In the genomic region with DNA sequence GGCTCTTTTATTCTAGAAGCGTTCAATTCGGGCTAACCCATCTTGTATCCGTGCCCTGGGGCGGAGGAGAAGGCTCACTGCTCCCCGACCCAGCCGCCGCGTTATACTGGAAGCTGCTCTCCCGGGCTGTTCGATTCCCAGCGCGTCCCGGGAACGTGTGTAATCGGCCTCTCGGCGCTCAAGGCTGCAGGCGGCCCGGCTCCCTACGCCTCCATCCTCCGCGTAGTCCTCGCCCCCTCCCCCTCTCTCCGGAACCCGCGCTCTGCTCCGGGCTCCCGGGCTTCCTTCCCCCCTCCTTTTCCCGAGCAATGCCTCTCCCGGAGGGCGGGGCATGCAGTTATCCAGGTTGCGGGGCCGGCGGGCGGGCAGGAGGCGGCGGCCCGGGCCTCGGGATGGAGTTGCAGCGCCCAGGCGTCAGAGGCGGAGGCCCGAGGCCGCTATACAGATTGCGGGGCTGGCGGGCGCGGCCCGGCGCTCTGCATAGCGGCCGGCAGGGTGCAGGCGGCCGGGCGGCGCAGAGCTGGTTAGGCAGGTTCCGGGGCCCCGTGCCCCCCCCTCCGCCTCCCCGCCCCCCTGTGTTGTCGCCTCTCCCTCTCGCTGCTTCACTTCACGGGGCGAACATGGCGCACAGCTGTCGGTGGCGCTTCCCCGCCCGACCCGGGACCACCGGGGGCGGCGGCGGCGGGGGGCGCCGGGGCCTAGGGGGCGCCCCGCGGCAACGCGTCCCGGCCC, we compare ENCODE assay signal across 1 cellular context.
TF ChIP-seq lines count a peak whose summit lies in the region.

KMT2A (plus strand) TSS at position 600 of the 732 bp plus-strand sequence; CDS start at position 621, 21 bp downstream.

TF ChIP-seq in H1, 55 proteins besides CTCF, POLR2A, EP300 and RAD21 (continued from another document):
- no peak for TF ChIP-seq RNF2 (IDR thresholded peaks at IDR 0.05; ENCODE audit: borderline replicate concordance, low read depth, low read length, missing control alignments, poor library complexity, severe bottlenecking)
- peak; percentile 80 for TF ChIP-seq YY1 (IDR thresholded peaks at IDR 0.05; ENCODE audit: low read depth, low read length)
- no peak for TF ChIP-seq GTF2F1 (IDR thresholded peaks at IDR 0.05; ENCODE audit: borderline replicate concordance, low read depth, low read length)
- TF ChIP-seq EZH2 (IDR thresholded peaks at IDR 0.05; ENCODE audit: low read depth, low read length, severe bottlenecking): no peak
- TF ChIP-seq NRF1 (IDR thresholded peaks at IDR 0.05; ENCODE audit: low read depth, low read length): no peak
- peak in 1 of 2 experiments; percentile 44 for TF ChIP-seq BCL11A (IDR thresholded peaks at IDR 0.05; ENCODE audit: low read depth in 2 of 2, low read length in 2 of 2)
- TF ChIP-seq ASH2L (IDR thresholded peaks at IDR 0.05; ENCODE audit: low read length): peak; percentile 49
- TF ChIP-seq KDM5A (IDR thresholded peaks at IDR 0.05; ENCODE audit: low read length): peak; percentile 57; the same call in 1 of the 2 replicates
- TF ChIP-seq CBX5 (IDR thresholded peaks at IDR 0.05; ENCODE audit: low read depth, low read length): no peak
- TF ChIP-seq SIN3A (conservative IDR thresholded peaks at IDR 0.05 in 1 of 2, IDR thresholded peaks at IDR 0.05 in 1 of 2; ENCODE audit: low read depth in 1 of 2, low read length in 2 of 2): peak in 1 of 2 experiments; percentile 69; a peak in 2 of 4 replicates
- TF ChIP-seq SP4 (IDR thresholded peaks at IDR 0.05; ENCODE audit: low read length): peak; percentile 31; the same call in 1 of the 2 replicates
- TF ChIP-seq POLR2AphosphoS5 (IDR thresholded peaks at IDR 0.05; ENCODE audit: low read depth, low read length): peak; percentile 61
- peak; percentile 29; the same call in 1 of the 2 replicates for TF ChIP-seq TBP (IDR thresholded peaks at IDR 0.05; ENCODE audit: low read depth, low read length)
- peak; percentile 65; the same call in 1 of the 2 replicates for TF ChIP-seq GABPA (IDR thresholded peaks at IDR 0.05; ENCODE audit: borderline replicate concordance, insufficient read depth, low read length)
- TF ChIP-seq SUZ12 (IDR thresholded peaks at IDR 0.05; ENCODE audit: low read length): peak; percentile 27; the same call in 1 of the 2 replicates
- no peak for TF ChIP-seq CEBPB (IDR thresholded peaks at IDR 0.05; ENCODE audit: low read depth, low read length)
- no peak for TF ChIP-seq USF2 (IDR thresholded peaks at IDR 0.05; ENCODE audit: low read length)
- no peak for TF ChIP-seq MAFK (IDR thresholded peaks at IDR 0.05; ENCODE audit: low read depth, low read length)
- TF ChIP-seq, protein P1, sequence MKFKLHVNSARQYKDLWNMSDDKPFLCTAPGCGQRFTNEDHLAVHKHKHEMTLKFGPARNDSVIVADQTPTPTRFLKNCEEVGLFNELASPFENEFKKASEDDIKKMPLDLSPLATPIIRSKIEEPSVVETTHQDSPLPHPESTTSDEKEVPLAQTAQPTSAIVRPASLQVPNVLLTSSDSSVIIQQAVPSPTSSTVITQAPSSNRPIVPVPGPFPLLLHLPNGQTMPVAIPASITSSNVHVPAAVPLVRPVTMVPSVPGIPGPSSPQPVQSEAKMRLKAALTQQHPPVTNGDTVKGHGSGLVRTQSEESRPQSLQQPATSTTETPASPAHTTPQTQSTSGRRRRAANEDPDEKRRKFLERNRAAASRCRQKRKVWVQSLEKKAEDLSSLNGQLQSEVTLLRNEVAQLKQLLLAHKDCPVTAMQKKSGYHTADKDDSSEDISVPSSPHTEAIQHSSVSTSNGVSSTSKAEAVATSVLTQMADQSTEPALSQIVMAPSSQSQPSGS (IDR thresholded peaks at IDR 0.05; ENCODE audit: low read length): no peak
- no peak for TF ChIP-seq POU5F1 (IDR thresholded peaks at IDR 0.05; ENCODE audit: low read depth, low read length)
- peak; percentile 82 for TF ChIP-seq JUND (IDR thresholded peaks at IDR 0.05; ENCODE audit: low read length)
- TF ChIP-seq CTBP2 (IDR thresholded peaks at IDR 0.05; ENCODE audit: borderline replicate concordance, insufficient read depth, insufficient read length, low read length): peak; percentile 76
- TF ChIP-seq TEAD4 (IDR thresholded peaks at IDR 0.05; ENCODE audit: low read depth, low read length): no peak
- TF ChIP-seq PHF8 (conservative IDR thresholded peaks at IDR 0.05; ENCODE audit: low read depth, low read length): peak; percentile 38; the same call in 1 of the 2 replicates
- no peak for TF ChIP-seq SIRT6 (IDR thresholded peaks at IDR 0.05; ENCODE audit: low read length)
- peak; percentile 50; the same call in 1 of the 2 replicates for TF ChIP-seq CHD2 (IDR thresholded peaks at IDR 0.05; ENCODE audit: low read length)
- TF ChIP-seq EGR1 (IDR thresholded peaks at IDR 0.05; ENCODE audit: borderline replicate concordance, low read depth, low read length): peak; percentile 46; the same call in 1 of the 2 replicates
- peak; percentile 82 for TF ChIP-seq MAX (IDR thresholded peaks at IDR 0.05)
- no peak for TF ChIP-seq SAP30 (IDR thresholded peaks at IDR 0.05; ENCODE audit: insufficient read depth, insufficient replicate concordance, low read length)
- TF ChIP-seq SRF (IDR thresholded peaks at IDR 0.05; ENCODE audit: low read depth, low read length): 0 out of 2 replicates have a peak, but pooled peaks have one; percentile 4
- TF ChIP-seq TCF12 (IDR thresholded peaks at IDR 0.05; ENCODE audit: low read depth, low read length): peak; percentile 60; the same call in 1 of the 2 replicates
- peak; percentile 75 for TF ChIP-seq TAF1 (IDR thresholded peaks at IDR 0.05; ENCODE audit: low read depth, low read length)
- TF ChIP-seq NANOG (IDR thresholded peaks at IDR 0.05; ENCODE audit: insufficient read depth, low read depth, low read length, poor library complexity, severe bottlenecking): peak; percentile 30
- TF ChIP-seq SP2 (IDR thresholded peaks at IDR 0.05; ENCODE audit: low read length): no peak
- TF ChIP-seq ATF3 (IDR thresholded peaks at IDR 0.05; ENCODE audit: insufficient read depth, low read depth, low read length): peak; percentile 100
